Comparison of ENCODE assay signal across 7 cellular contexts in the genomic region with DNA sequence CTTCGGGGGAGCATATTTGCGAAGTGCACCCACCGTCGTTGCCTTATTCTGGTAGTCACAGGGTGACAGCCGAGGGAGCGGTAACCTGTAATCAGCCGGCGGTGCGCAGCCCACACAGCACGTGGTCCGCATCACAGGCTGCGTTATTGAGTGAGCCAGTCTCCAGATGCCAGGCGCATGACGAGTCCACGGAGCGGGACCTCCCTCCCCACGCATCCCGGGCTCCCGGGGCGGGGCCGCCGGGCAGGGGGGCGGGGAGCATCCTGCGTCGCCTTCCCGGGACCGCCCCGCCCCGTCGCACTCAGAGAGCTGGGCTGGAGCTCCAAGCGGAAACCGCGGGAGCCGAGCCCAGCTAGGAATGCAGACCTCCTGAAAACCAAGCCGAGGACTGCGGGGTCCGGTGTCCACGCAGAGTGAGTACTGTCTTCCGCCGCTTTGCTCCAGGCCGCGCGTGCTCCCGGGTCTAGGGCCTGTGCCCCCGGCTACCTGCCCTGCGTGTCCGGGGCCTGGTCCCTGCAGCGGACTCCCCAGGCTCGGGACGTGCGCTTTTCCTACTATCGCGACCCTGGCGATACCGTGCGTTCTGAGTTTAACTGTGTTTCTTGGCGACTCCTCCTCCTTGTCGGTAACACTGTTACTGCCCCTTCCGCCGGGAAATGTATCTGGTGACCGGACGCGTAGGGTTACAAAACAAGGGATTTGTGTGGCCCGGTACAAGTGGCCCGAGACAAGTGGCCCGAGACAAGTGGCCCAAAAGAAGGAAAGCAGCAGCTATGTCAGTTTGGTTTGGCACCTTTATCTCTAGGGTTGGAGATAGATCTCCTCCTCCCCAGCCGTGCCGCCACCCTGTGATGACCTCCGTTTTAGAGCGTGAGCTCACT.
DNase-seq lines count a peak whose midpoint lies in the region; ATAC-seq and TF ChIP-seq lines count a peak whose summit lies in the region.

No MANE protein-coding gene starts in this region.

- ATAC-seq in GM18508 (IDR thresholded peaks at IDR 0.05; ENCODE audit: insufficient read depth, unreplicated experiment) (peak; percentile 34), HG02852 (IDR thresholded peaks at IDR 0.05; ENCODE audit: unreplicated experiment) (peak; percentile 63)

- peak overlapping the region; percentile 90 to 94 for H3K27ac ChIP-seq in coronary artery

- no peak for TF ChIP-seq CTCF in coronary artery (IDR thresholded peaks at IDR 0.05)

- H3K4me3 ChIP-seq in coronary artery: peak overlapping the region; percentile 78

- DNase-seq in NCI-H2171 (lab: John Stamatoyannopoulos, UW): peak; percentile 65
- DNase-seq in activated CD4-positive, alpha-beta T cell treated with anti-CD3 and anti-CD28 coated beads, Interleukin-2, amount 50 U/mL, for 1 hour: peak; percentile 75
- DNase-seq in coronary artery (ENCODE audit: low spot score): peak; percentile 98
- peak; percentile 96 for DNase-seq in left kidney (ENCODE audit: low read depth, low spot score)
- DNase-seq in stimulated activated CD4-positive, alpha-beta T cell treated with anti-CD3 and anti-CD28 coated beads, Interleukin-1b, Interleukin-23, amount 100 ng/mL, for 24 hours (ENCODE audit: low read depth in 4 of 4, low spot score in 1 of 4): peak; percentile 54 to 77 (median 65)

Comparison
In these comparisons a context has a peak if more than half of its experiments do, and no peak if none do; other contexts are left out.
1. Peak in every context shown above with its lines: DNase-seq, ATAC-seq, H3K4me3 ChIP-seq and H3K27ac ChIP-seq.